In genomic region chr16:70801611-70802010, GRCh38 we compare ENCODE assay signal across 8 cellular contexts. TPM values are rescaled to one million over a fixed set of nuclear protein-coding genes. Genes with fewer than 3 reads are reported as not detected.
DNase-seq lines count a peak whose midpoint lies in the region; ATAC-seq, FAIRE-seq and TF ChIP-seq lines count a peak whose summit lies in the region.

No MANE protein-coding gene starts in this region.

- H3K4me1 ChIP-seq in A549 (peaks cover 10% of the 10 kb centered on the region; the same call in 2 of the 3 replicates), GM23338 (ENCODE audit: insufficient read depth) (peaks cover 14% of the 10 kb centered on the region), mesenchymal stem cell (ENCODE audit: control insufficient read depth, insufficient read depth, low read depth, low read length) (peaks cover 4% of the 10 kb centered on the region)

- H3K9me3 ChIP-seq in A549 (no peaks in the 10 kb centered on the region; the same call in 1 of the 3 replicates), mesenchymal stem cell (ENCODE audit: control insufficient read depth, low read length) (no peaks in the 10 kb centered on the region)

- POLR2A ChIA-PET in A549 (lab: Yijun Ruan, JAX), result interaction anchor here (0.6 to 1.3 kb wide), 3 partner anchors 17 to 87 kb away, joined by 3 to 7 read pairs (median 3); no protein-coding TSS in a partner anchor

- H3K79me2 ChIP-seq in GM23338 (replicated peaks; ENCODE audit: insufficient read depth), result peaks cover 41% of the 10 kb centered on the region

- H3K27me3 Mint-ChIP-seq in GM23338 (ENCODE audit: insufficient read depth, low read depth, poor library complexity), result peaks cover 2% of the 10 kb centered on the region
- no peaks in the 10 kb centered on the region for H3K27me3 Mint-ChIP-seq in activated naive CD8-positive, alpha-beta T cell treated with anti-CD3 and anti-CD28 coated beads, Interleukin-2, amount 50 U/mL, for 24 hours

- peak overlapping the region; percentile 91 for H3K4me3 Mint-ChIP-seq in GM23338
- peak overlapping the region; percentile 92 for H3K4me3 Mint-ChIP-seq in activated naive CD8-positive, alpha-beta T cell treated with anti-CD3 and anti-CD28 coated beads, Interleukin-2, amount 50 U/mL, for 24 hours

- H2BK120ac ChIP-seq in mesenchymal stem cell (ENCODE audit: low read depth, low read length), result no peak overlapping the region

- H3K27me3 ChIP-seq in GM23338 (ENCODE audit: insufficient read depth) (peaks cover 22% of the 10 kb centered on the region; the same call in 1 of the 2 replicates), mesenchymal stem cell (ENCODE audit: control insufficient read depth in 1 of 2, insufficient read depth in 1 of 2, low read length in 2 of 2) (peaks cover 0 to 4% of the 10 kb centered on the region in 2 experiments)

- WGBS in A549 (ENCODE audit: missing lambda C conversion rate), result 54% methylated on average over 3 of the region's 3 CpGs
- 51% methylated on average over 3 of the region's 3 CpGs for WGBS in mesenchymal stem cell

- TF ChIP-seq CTCF in A549 (IDR thresholded peaks at IDR 0.05) (no peak), GM23338 (conservative IDR thresholded peaks at IDR 0.05; ENCODE audit: low read depth in 2 of 2) (no peak)

- no peak for ATAC-seq in A549
- peak; percentile 47 for ATAC-seq in GM23338
- ATAC-seq in activated naive CD8-positive, alpha-beta T cell treated with anti-CD3 and anti-CD28 coated beads, Interleukin-2, amount 50 U/mL, for 24 hours, result no peak
- no peak for ATAC-seq in HG02623 (IDR thresholded peaks at IDR 0.05; ENCODE audit: unreplicated experiment)
- ATAC-seq in GM18861 (IDR thresholded peaks at IDR 0.05; ENCODE audit: unreplicated experiment), result no peak

- H3K4me2 ChIP-seq in A549, result peak overlapping the region; percentile 90
- peak overlapping the region; percentile 100 for H3K4me2 ChIP-seq in GM23338
- no peak overlapping the region for H3K4me2 ChIP-seq in mesenchymal stem cell (ENCODE audit: low read length, poor library complexity, severe bottlenecking)

- intact Hi-C loops in posterior cingulate gyrus (cut with DNase I), result no loop called here

- no peak overlapping the region for H3K4ac ChIP-seq in mesenchymal stem cell (ENCODE audit: low read depth in 1 of 2, low read length in 2 of 2)

- CTCF ChIA-PET in A549 (lab: Yijun Ruan, JAX), result interaction anchor here (1.1 to 1.2 kb wide), 2 partner anchors 14 to 31 kb away, joined by 3 read pairs; no protein-coding TSS in a partner anchor

- H3K18ac ChIP-seq in mesenchymal stem cell (ENCODE audit: low read depth in 1 of 2, low read length in 2 of 2), result no peak overlapping the region

- TF ChIP-seq EP300 in A549 (IDR thresholded peaks at IDR 0.05), result no peak

- DNase-seq in A549 (ENCODE audit: low read depth in 1 of 2, low spot score in 1 of 2) (no peak), GM23338 (ENCODE audit: low spot score) (peak; percentile 62), mesenchymal stem cell (no peak), posterior cingulate gyrus (no peak)
- no peak for DNase-seq in activated naive CD8-positive, alpha-beta T cell treated with anti-CD3 and anti-CD28 coated beads, Interleukin-2, amount 50 U/mL, for 24 hours
- DNase-seq in activated CD4-positive, CD25-positive, alpha-beta regulatory T cell (lab: John Stamatoyannopoulos, UW), result no peak

- H3K4me3 ChIP-seq in A549 (peak overlapping the region; percentile 80; the same call in 1 of the 3 replicates), GM23338 (peak overlapping the region; percentile 99), mesenchymal stem cell (ENCODE audit: insufficient read depth in 1 of 2, low read depth in 1 of 2, low read length in 2 of 2) (peak overlapping the region in 1 of 2 experiments; percentile 93)

- H3K9me2 ChIP-seq in GM23338 (ENCODE audit: insufficient read depth), result no peaks in the 10 kb centered on the region

- no peak overlapping the region for H4K8ac ChIP-seq in mesenchymal stem cell (ENCODE audit: low read length)

- TF ChIP-seq RAD21 in A549 (conservative IDR thresholded peaks at IDR 0.05 in 1 of 2, IDR thresholded peaks at IDR 0.05 in 1 of 2), result no peak

- peaks cover 19% of the 10 kb centered on the region for H3K79me1 ChIP-seq in mesenchymal stem cell (replicated peaks; ENCODE audit: low read length, poor library complexity, severe bottlenecking)

- H2BK15ac ChIP-seq in mesenchymal stem cell (ENCODE audit: low read depth, poor library complexity, severe bottlenecking), result no peak overlapping the region

- no peak for TF ChIP-seq POLR2A in A549 (IDR thresholded peaks at IDR 0.05; ENCODE audit: low read length)

- H3K27ac Mint-ChIP-seq in GM23338, result no peak overlapping the region
- no peak overlapping the region for H3K27ac Mint-ChIP-seq in activated naive CD8-positive, alpha-beta T cell treated with anti-CD3 and anti-CD28 coated beads, Interleukin-2, amount 50 U/mL, for 24 hours

- FAIRE-seq in A549 (lab: Jason Lieb, UNC), result no peak

- 0 out of 3 replicates have a peak, but pooled peaks cover 6% of the 10 kb centered on the region for H3K36me3 Mint-ChIP-seq in GM23338 (ENCODE audit: low read depth)
- H3K36me3 Mint-ChIP-seq in activated naive CD8-positive, alpha-beta T cell treated with anti-CD3 and anti-CD28 coated beads, Interleukin-2, amount 50 U/mL, for 24 hours (ENCODE audit: low read depth), result peaks cover 2% of the 10 kb centered on the region

- no peak overlapping the region for H3K14ac ChIP-seq in mesenchymal stem cell (ENCODE audit: low read length in 2 of 2)

- H3F3A ChIP-seq in GM23338 (replicated peaks; ENCODE audit: low read depth), result 0 out of 2 replicates have a peak, but pooled peaks cover 5% of the 10 kb centered on the region

- H4K20me1 ChIP-seq in GM23338 (replicated peaks; ENCODE audit: insufficient read depth), result peaks cover 10% of the 10 kb centered on the region; the same call in 1 of the 2 replicates

- peak overlapping the region; percentile 43; the same call in 1 of the 2 replicates for H2AFZ ChIP-seq in GM23338
- no peak overlapping the region for H2AFZ ChIP-seq in mesenchymal stem cell (ENCODE audit: low read depth, low read length)

- H3K36me3 ChIP-seq in GM23338 (ENCODE audit: insufficient read depth), result no peaks in the 10 kb centered on the region
- peaks cover 0 to 17% of the 10 kb centered on the region in 2 experiments for H3K36me3 ChIP-seq in mesenchymal stem cell (ENCODE audit: control insufficient read depth in 1 of 2, insufficient read depth in 2 of 2, low read depth in 1 of 2, low read length in 2 of 2)

- no peak overlapping the region for H2BK12ac ChIP-seq in mesenchymal stem cell (ENCODE audit: low read length in 2 of 2)

- H3K4me1 Mint-ChIP-seq in GM23338, result peaks cover 16% of the 10 kb centered on the region
- peaks cover 35% of the 10 kb centered on the region for H3K4me1 Mint-ChIP-seq in activated naive CD8-positive, alpha-beta T cell treated with anti-CD3 and anti-CD28 coated beads, Interleukin-2, amount 50 U/mL, for 24 hours

- no peak overlapping the region for H2BK5ac ChIP-seq in mesenchymal stem cell (ENCODE audit: low read depth, low read length, poor library complexity, severe bottlenecking)

- H3K27ac ChIP-seq in A549, result no peak overlapping the region; a peak in 1 of 6 replicates
- H3K27ac ChIP-seq in GM23338 (ENCODE audit: low read depth), result no peak overlapping the region
- no peak overlapping the region for H3K27ac ChIP-seq in mesenchymal stem cell (ENCODE audit: low read length, poor library complexity, severe bottlenecking)

- H3K9me3 Mint-ChIP-seq in GM23338, result no peaks in the 10 kb centered on the region
- H3K9me3 Mint-ChIP-seq in activated naive CD8-positive, alpha-beta T cell treated with anti-CD3 and anti-CD28 coated beads, Interleukin-2, amount 50 U/mL, for 24 hours, result no peaks in the 10 kb centered on the region

- H3K23ac ChIP-seq in mesenchymal stem cell (ENCODE audit: low read length in 2 of 2), result no peak overlapping the region

- H4K91ac ChIP-seq in mesenchymal stem cell (ENCODE audit: low read length), result no peak overlapping the region

- H2AK5ac ChIP-seq in mesenchymal stem cell (ENCODE audit: low read length, severe bottlenecking), result no peak overlapping the region

- H3K9ac ChIP-seq in mesenchymal stem cell (ENCODE audit: low read length), result peak overlapping the region; percentile 96

TF ChIP-seq in A549, 52 proteins besides CTCF, POLR2A, EP300 and RAD21:
- TF ChIP-seq USF2 (IDR thresholded peaks at IDR 0.05), result no peak
- TF ChIP-seq JUNB (IDR thresholded peaks at IDR 0.05), result no peak
TF ChIP-seq in A549: peak in this region for 0.

TF ChIP-seq in GM23338, 12 proteins besides CTCF, POLR2A, EP300 and RAD21 (continues in another document):
- TF ChIP-seq POLR2AphosphoS5 (IDR thresholded peaks at IDR 0.05; ENCODE audit: low read depth) (no peak), REST (IDR thresholded peaks at IDR 0.05; ENCODE audit: unreplicated experiment) (no peak)

RNA-seq across cellular contexts. Expression of gene VAC14, which starts 0.7 kb away (rescaled TPM):
- polyA plus RNA-seq in A549 (2011; rRNA removed) (27.0 and 32.0 TPM in 2 replicates), A549 (2017; fragmentation: RNase III; extraction: RNeasy Plus Mini Kit Qiagen cat#74134 plus additional on column Dnase treatment) (22.7 to 25.3 TPM (median 23.5 TPM) in 3 replicates), GM23338 (2016; fragmentation: Nextera tagmentation; extraction: Ambion mirVana) (41.9 and 42.3 TPM in 2 replicates)
- polyA plus RNA-seq in A549 (2012; cell fraction: cytosol; rRNA removed), result 37.8 and 46.7 TPM in 2 replicates
- 56.9 and 76.5 TPM in 2 replicates for polyA plus RNA-seq in A549 (2012; cell fraction: nucleus; rRNA removed)
- 51.8 and 54.6 TPM in 2 replicates for polyA minus RNA-seq in A549 (2011; rRNA and poly(A)+ RNA removed)
- total RNA-seq in GM23338 (2014; rRNA removed; shearing (Covaris generic)), result 70.8 and 77.7 TPM in 2 replicates
- polyA plus RNA-seq in mesenchymal stem cell (2013, experiment 1 of 2), result 29.9 TPM
- polyA plus RNA-seq in mesenchymal stem cell (2013, experiment 2 of 2), result 29.1 TPM
